Comparison of ENCODE assay signal across 1 cellular context in the genomic region with DNA sequence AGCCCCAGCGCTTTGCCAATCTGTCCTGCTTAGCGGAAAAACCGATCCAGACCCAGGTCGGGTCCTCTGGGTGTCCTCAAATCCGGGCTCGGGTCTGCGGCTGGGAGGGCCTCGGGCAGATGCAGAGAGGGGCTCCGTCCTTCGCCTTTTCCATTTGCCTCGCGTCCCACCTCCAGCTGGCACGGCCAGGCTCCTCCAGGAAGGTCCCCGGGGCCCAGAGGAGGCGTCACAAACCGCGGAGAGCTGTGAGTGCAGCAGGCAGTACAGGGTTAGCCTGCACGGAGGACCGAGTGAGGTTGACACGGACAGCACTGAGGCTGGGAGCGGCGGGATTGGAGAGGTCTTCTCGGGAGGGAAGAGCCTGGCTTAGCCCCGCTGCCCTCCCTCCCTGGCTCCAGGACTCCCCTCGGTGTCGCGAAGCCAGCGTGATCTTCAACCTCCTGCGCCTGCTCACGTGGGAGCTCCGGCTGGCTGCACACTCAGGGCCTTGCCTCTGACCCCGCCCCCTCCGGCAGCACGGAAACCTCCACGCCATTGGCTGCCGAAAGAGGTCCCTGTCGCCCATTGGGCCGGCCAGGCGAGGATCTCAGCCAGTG.
TF ChIP-seq lines count a peak whose summit lies in the region.

No MANE protein-coding gene starts in this region.

TF ChIP-seq in WTC11, 78 proteins besides CTCF, POLR2A, EP300 and RAD21 (continued from another document):
- TF ChIP-seq, protein P1, sequence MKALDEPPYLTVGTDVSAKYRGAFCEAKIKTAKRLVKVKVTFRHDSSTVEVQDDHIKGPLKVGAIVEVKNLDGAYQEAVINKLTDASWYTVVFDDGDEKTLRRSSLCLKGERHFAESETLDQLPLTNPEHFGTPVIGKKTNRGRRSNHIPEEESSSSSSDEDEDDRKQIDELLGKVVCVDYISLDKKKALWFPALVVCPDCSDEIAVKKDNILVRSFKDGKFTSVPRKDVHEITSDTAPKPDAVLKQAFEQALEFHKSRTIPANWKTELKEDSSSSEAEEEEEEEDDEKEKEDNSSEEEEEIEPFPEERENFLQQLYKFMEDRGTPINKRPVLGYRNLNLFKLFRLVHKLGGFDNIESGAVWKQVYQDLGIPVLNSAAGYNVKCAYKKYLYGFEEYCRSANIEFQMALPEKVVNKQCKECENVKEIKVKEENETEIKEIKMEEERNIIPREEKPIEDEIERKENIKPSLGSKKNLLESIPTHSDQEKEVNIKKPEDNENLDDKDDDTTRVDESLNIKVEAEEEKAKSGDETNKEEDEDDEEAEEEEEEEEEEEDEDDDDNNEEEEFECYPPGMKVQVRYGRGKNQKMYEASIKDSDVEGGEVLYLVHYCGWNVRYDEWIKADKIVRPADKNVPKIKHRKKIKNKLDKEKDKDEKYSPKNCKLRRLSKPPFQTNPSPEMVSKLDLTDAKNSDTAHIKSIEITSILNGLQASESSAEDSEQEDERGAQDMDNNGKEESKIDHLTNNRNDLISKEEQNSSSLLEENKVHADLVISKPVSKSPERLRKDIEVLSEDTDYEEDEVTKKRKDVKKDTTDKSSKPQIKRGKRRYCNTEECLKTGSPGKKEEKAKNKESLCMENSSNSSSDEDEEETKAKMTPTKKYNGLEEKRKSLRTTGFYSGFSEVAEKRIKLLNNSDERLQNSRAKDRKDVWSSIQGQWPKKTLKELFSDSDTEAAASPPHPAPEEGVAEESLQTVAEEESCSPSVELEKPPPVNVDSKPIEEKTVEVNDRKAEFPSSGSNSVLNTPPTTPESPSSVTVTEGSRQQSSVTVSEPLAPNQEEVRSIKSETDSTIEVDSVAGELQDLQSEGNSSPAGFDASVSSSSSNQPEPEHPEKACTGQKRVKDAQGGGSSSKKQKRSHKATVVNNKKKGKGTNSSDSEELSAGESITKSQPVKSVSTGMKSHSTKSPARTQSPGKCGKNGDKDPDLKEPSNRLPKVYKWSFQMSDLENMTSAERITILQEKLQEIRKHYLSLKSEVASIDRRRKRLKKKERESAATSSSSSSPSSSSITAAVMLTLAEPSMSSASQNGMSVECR (CRISPR knock-in tag; IDR thresholded peaks at IDR 0.05; ENCODE audit: borderline replicate concordance), result peak; percentile 73; the same call in 1 of the 2 replicates
- TF ChIP-seq, protein P2, sequence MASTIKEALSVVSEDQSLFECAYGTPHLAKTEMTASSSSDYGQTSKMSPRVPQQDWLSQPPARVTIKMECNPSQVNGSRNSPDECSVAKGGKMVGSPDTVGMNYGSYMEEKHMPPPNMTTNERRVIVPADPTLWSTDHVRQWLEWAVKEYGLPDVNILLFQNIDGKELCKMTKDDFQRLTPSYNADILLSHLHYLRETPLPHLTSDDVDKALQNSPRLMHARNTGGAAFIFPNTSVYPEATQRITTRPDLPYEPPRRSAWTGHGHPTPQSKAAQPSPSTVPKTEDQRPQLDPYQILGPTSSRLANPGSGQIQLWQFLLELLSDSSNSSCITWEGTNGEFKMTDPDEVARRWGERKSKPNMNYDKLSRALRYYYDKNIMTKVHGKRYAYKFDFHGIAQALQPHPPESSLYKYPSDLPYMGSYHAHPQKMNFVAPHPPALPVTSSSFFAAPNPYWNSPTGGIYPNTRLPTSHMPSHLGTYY (CRISPR knock-in tag; IDR thresholded peaks at IDR 0.05), result no peak
- TF ChIP-seq, protein P3, sequence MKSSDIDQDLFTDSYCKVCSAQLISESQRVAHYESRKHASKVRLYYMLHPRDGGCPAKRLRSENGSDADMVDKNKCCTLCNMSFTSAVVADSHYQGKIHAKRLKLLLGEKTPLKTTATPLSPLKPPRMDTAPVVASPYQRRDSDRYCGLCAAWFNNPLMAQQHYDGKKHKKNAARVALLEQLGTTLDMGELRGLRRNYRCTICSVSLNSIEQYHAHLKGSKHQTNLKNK (CRISPR knock-in tag; IDR thresholded peaks at IDR 0.05), result no peak
- TF ChIP-seq ZNF121 (CRISPR knock-in tag; IDR thresholded peaks at IDR 0.05) (no peak), GRHL2 (CRISPR knock-in tag; IDR thresholded peaks at IDR 0.05; ENCODE audit: insufficient replicate concordance, severe bottlenecking) (no peak), KAT7 (CRISPR knock-in tag; IDR thresholded peaks at IDR 0.05; ENCODE audit: borderline replicate concordance) (no peak), ZNF396 (CRISPR knock-in tag; IDR thresholded peaks at IDR 0.05; ENCODE audit: borderline replicate concordance) (no peak)
- TF ChIP-seq, protein P4, sequence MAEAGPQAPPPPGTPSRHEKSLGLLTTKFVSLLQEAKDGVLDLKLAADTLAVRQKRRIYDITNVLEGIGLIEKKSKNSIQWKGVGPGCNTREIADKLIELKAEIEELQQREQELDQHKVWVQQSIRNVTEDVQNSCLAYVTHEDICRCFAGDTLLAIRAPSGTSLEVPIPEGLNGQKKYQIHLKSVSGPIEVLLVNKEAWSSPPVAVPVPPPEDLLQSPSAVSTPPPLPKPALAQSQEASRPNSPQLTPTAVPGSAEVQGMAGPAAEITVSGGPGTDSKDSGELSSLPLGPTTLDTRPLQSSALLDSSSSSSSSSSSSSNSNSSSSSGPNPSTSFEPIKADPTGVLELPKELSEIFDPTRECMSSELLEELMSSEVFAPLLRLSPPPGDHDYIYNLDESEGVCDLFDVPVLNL (CRISPR knock-in tag; IDR thresholded peaks at IDR 0.05; ENCODE audit: borderline replicate concordance, low read depth), result no peak
